ENCODE assay signal across 6 cellular contexts in the genomic region with DNA sequence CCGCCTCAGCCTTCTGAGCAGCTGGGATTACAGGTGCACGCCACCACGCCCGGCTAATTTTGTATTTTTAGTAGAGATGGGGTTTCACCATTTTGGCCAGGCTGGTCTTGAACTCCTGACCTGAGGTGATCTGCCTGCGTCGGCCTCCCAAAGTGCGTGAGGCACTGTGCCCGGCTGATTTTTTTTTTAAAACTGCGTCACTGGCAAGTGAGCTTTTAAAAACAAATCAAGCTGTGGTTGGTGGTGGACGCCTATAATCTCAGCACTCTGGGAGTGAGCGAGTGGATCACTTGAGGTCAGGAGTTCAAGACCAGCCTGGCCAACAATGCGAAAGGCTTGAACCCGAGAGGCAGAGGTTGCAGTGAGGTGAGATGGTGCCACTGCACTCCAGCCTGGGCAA. TPM values are rescaled to one million over a fixed set of nuclear protein-coding genes. Genes with fewer than 3 reads are reported as not detected.
DNase-seq lines count a peak whose midpoint lies in the region; ATAC-seq, FAIRE-seq and TF ChIP-seq lines count a peak whose summit lies in the region.
"Not testable (repeated sequence)": the region's sequence is repeated elsewhere in the genome, so short reads cannot be mapped to it uniquely, and the experiment has no call there.

No MANE protein-coding gene starts in this region.

- peaks cover 48% of the 10 kb centered on the region for H3K4me1 ChIP-seq in OCI-LY1 (ENCODE audit: insufficient read depth, low read length, severe bottlenecking)
- not testable (repeated sequence) for H3K4me1 ChIP-seq in H1 (replicated peaks in 1 of 4; ENCODE audit: control insufficient read depth in 3 of 4, insufficient read depth in 4 of 4, low read length in 3 of 4); upper lobe of right lung

- CTCF ChIA-PET in H1 (lab: Charles Lee; ENCODE audit: partially characterized antibody): interaction anchor here (0.8 to 2.4 kb wide), 2 partner anchors 46 to 169 kb away, joined by 3 to 9 read pairs; no protein-coding TSS in a partner anchor

- H3K4me3 ChIP-seq in GM12865 (ENCODE audit: low read depth, low read length); OCI-LY1 (ENCODE audit: low read depth, low read length, poor library complexity, severe bottlenecking); H1 (ENCODE audit: extremely low read depth in 1 of 4, insufficient read depth in 2 of 4, low read depth in 3 of 4, low read length in 4 of 4); upper lobe of right lung: not testable (repeated sequence)

- not testable (repeated sequence) for H4K91ac ChIP-seq in H1 (replicated peaks; ENCODE audit: insufficient read length, low read length)

- H3K36me3 ChIP-seq in OCI-LY1 (ENCODE audit: insufficient read depth, low read length); H1 (ENCODE audit: control insufficient read depth in 2 of 4, insufficient read depth in 4 of 4, low read length in 3 of 4); upper lobe of right lung: not testable (repeated sequence)

- not testable (repeated sequence) for H3K27me3 ChIP-seq in OCI-LY1 (ENCODE audit: insufficient read depth, low read length); H1 (replicated peaks in 1 of 4; ENCODE audit: control insufficient read depth in 3 of 4, extremely low read depth in 1 of 4, insufficient read depth in 3 of 4, low read length in 3 of 4); upper lobe of right lung

- not testable (repeated sequence) for H3K27ac Mint-ChIP-seq in memory B cell

- H3K18ac ChIP-seq in H1 (ENCODE audit: extremely low read depth, low read length): not testable (repeated sequence)

- TF ChIP-seq CTCF in GM12865 (IDR thresholded peaks at IDR 0.05; ENCODE audit: insufficient read depth, low read depth, low read length, missing control alignments); OCI-LY1 (IDR thresholded peaks at IDR 0.05; ENCODE audit: low read length); H1 (IDR thresholded peaks at IDR 0.05; ENCODE audit: control extremely low read depth in 1 of 3, insufficient read depth in 1 of 3, low read depth in 1 of 3, low read length in 3 of 3); upper lobe of right lung (IDR thresholded peaks at IDR 0.05): not testable (repeated sequence)

- H3K79me2 ChIP-seq in OCI-LY1 (ENCODE audit: insufficient read depth, low read length); H1 (ENCODE audit: control insufficient read depth in 1 of 2, insufficient read depth in 2 of 2, low read length in 2 of 2): not testable (repeated sequence)

- 93% methylated on average over 13 of the region's 13 CpGs; no CpG with 5 or more reads in 1 of the 2 experiments for WGBS in H1 (ENCODE audit: extremely low coverage in 1 of 2, insufficient coverage in 1 of 2, insufficient read length in 1 of 2, insufficient replicate concordance in 2 of 2, low coverage in 1 of 2, low lambda C conversion rate in 2 of 2, missing lambda C conversion rate in 1 of 2), 2 experiments

- H3K23me2 ChIP-seq in H1 (ENCODE audit: low read depth, low read length): not testable (repeated sequence)

- not testable (repeated sequence) for H3K9me3 ChIP-seq in OCI-LY1 (ENCODE audit: low read length); H1 (ENCODE audit: insufficient read depth in 2 of 2, low read depth in 1 of 2, low read length in 1 of 2); upper lobe of right lung

- DNase-seq in GM12865 (ENCODE audit: low read depth) (peak; percentile 18), RPMI8226 (peak; percentile 21), memory B cell (ENCODE audit: low spot score in 2 of 2) (peak in 1 of 2 donors; percentile 22), upper lobe of right lung (peak; percentile 12)
- not testable (repeated sequence) for DNase-seq in H1 (ENCODE audit: low read depth in 1 of 2, low spot score in 2 of 2)

- H3K4me3 Mint-ChIP-seq in memory B cell: not testable (repeated sequence)

- FAIRE-seq in H1 (lab: Jason Lieb, UNC): not testable (repeated sequence)

- H4K8ac ChIP-seq in H1 (ENCODE audit: extremely low read depth, insufficient read depth, low read length): not testable (repeated sequence)

- not testable (repeated sequence) for H3K4ac ChIP-seq in H1 (replicated peaks; ENCODE audit: insufficient read length, low read depth, low read length)

- H3K56ac ChIP-seq in H1 (replicated peaks; ENCODE audit: insufficient read length, low read depth, low read length): not testable (repeated sequence)

- not testable (repeated sequence) for H2AFZ ChIP-seq in OCI-LY1 (ENCODE audit: low read length); H1 (ENCODE audit: low read length)

- peak; percentile 88 for ATAC-seq in memory B cell (ENCODE audit: low read depth)
- not testable (repeated sequence) for ATAC-seq in upper lobe of right lung

- not testable (repeated sequence) for H3K36me3 Mint-ChIP-seq in memory B cell

- H2BK15ac ChIP-seq in H1 (ENCODE audit: low read length): not testable (repeated sequence)

- not testable (repeated sequence) for H3K4me1 Mint-ChIP-seq in memory B cell

- not testable (repeated sequence) for H2AK5ac ChIP-seq in H1 (ENCODE audit: low read depth, low read length)

- not testable (repeated sequence) for TF ChIP-seq RAD21 in H1 (IDR thresholded peaks at IDR 0.05 in 1 of 2, conservative IDR thresholded peaks at IDR 0.05 in 1 of 2; ENCODE audit: low read depth in 2 of 2, low read length in 2 of 2)

- not testable (repeated sequence) for H3F3A ChIP-seq in OCI-LY1 (ENCODE audit: insufficient read depth, low read length)

- not testable (repeated sequence) for H3K9me2 ChIP-seq in OCI-LY1 (ENCODE audit: low read depth, low read length)

- not testable (repeated sequence) for H3K14ac ChIP-seq in H1 (ENCODE audit: insufficient read length)

- not testable (repeated sequence) for H2BK12ac ChIP-seq in H1 (ENCODE audit: low read depth, low read length)

- not testable (repeated sequence) for H3K9me3 Mint-ChIP-seq in memory B cell

- not testable (repeated sequence) for H3K79me1 ChIP-seq in H1 (ENCODE audit: low read depth, low read length)

- not testable (repeated sequence) for H4K20me1 ChIP-seq in OCI-LY1 (ENCODE audit: insufficient read depth, low read length); H1 (replicated peaks in 1 of 2; ENCODE audit: control insufficient read depth in 1 of 2, insufficient read depth in 2 of 2, low read length in 2 of 2)

- H3K23ac ChIP-seq in H1 (ENCODE audit: insufficient read length): not testable (repeated sequence)

- H4K5ac ChIP-seq in H1 (ENCODE audit: insufficient read length, low read depth, low read length): not testable (repeated sequence)

- H2BK20ac ChIP-seq in H1 (ENCODE audit: low read length): peak overlapping the region; percentile 82; the same call in 1 of the 2 replicates

- H2BK5ac ChIP-seq in H1 (ENCODE audit: low read depth, low read length): not testable (repeated sequence)

- not testable (repeated sequence) for H3K27me3 Mint-ChIP-seq in memory B cell

- not testable (repeated sequence) for H3K4me2 ChIP-seq in OCI-LY1 (ENCODE audit: low read length); H1 (ENCODE audit: insufficient read depth in 1 of 2, low read depth in 2 of 2, low read length in 2 of 2)

- H2BK120ac ChIP-seq in H1 (replicated peaks; ENCODE audit: low read depth, low read length): not testable (repeated sequence)

- intact Hi-C loops in upper lobe of right lung (cut with DNase I): not testable (repeated sequence)

- H3K27ac ChIP-seq in OCI-LY1 (ENCODE audit: low read depth, low read length, poor library complexity, severe bottlenecking): peak overlapping the region; percentile 81
- H3K27ac ChIP-seq in H1 (ENCODE audit: low read depth, low read length); upper lobe of right lung: not testable (repeated sequence)

- not testable (repeated sequence) for TF ChIP-seq POLR2A in H1 (IDR thresholded peaks at IDR 0.05; ENCODE audit: control extremely low read depth in 1 of 2, low read depth in 2 of 2, low read length in 2 of 2)

- H3K9ac ChIP-seq in OCI-LY1 (ENCODE audit: low read length); H1 (replicated peaks in 1 of 4; ENCODE audit: extremely low read depth in 1 of 4, low read depth in 3 of 4, low read length in 3 of 4): not testable (repeated sequence)

- POLR2A ChIA-PET in H1 (lab: Charles Lee; ENCODE audit: partially characterized antibody): interaction anchor here (0.7 to 1.2 kb wide), 2 partner anchors 15 to 43 kb away, joined by 3 to 4 read pairs; no protein-coding TSS in a partner anchor

- not testable (repeated sequence) for TF ChIP-seq EP300 in H1 (IDR thresholded peaks at IDR 0.05; ENCODE audit: borderline replicate concordance in 1 of 2, low read depth in 2 of 2, low read length in 2 of 2)

RNA-seq across cellular contexts. Expression of a gene that starts 8.3 kb away (rescaled TPM):
- 184 and 197 TPM in 2 replicates for total RNA-seq in H1 (2021; fragmentation: NEBNext Ultra II Directional; extraction: Animal tissue kit (Norgen Biotek cat#: 25700))
- polyA plus RNA-seq in H1 (2011; rRNA removed): 106 and 125 TPM in 2 replicates
- 153 TPM for polyA plus RNA-seq in H1 (2011; cell fraction: cytosol; rRNA removed)
- 79.8 TPM for polyA plus RNA-seq in H1 (2011; cell fraction: nucleus; rRNA removed)
- 146 to 179 TPM (median 156 TPM) in 4 replicates for polyA plus RNA-seq in H1 (2012, experiment 1 of 2)
- polyA plus RNA-seq in H1 (2012, experiment 2 of 2): 33.2 TPM
- 117 TPM for polyA plus RNA-seq in H1 (2013, experiment 1 of 2)
- 125 TPM for polyA plus RNA-seq in H1 (2013, experiment 2 of 2)
- polyA minus RNA-seq in H1 (2011; rRNA and poly(A)+ RNA removed): 124 and 135 TPM in 2 replicates
- polyA minus RNA-seq in H1 (2011; cell fraction: cytosol; rRNA and poly(A)+ RNA removed): 72.2 TPM
- 120 TPM for polyA minus RNA-seq in H1 (2011; cell fraction: nucleus; rRNA and poly(A)+ RNA removed)
- 34.3 TPM for total RNA-seq in upper lobe of right lung
